ENCODE assay signal across 8 cellular contexts in genomic region chr4:163495900-163496299, GRCh38.
DNase-seq lines count a peak whose midpoint lies in the region; ATAC-seq and TF ChIP-seq lines count a peak whose summit lies in the region.

No MANE protein-coding gene starts in this region.

- DNase-seq in NCI-H2107 treated with DMSO at 0.1 percent for 48 hours (lab: John Stamatoyannopoulos, UW; ENCODE audit: unreplicated experiment) = peak; percentile 15
- DNase-seq in NCI-H2107 (lab: John Stamatoyannopoulos, UW) = no peak
- DNase-seq in OCI-M1 (lab: John Stamatoyannopoulos, UW) = peak; percentile 72
- DNase-seq in epithelial cell of esophagus (ENCODE audit: low read depth) = no peak
- DNase-seq in activated CD4-positive, CD25-positive, alpha-beta regulatory T cell treated with anti-CD3 and anti-CD28 coated beads, Interleukin-2, amount 50 U/mL, for 72 hours = no peak
- no peak for DNase-seq in iPS-NIHi11 (ENCODE audit: low spot score)

- H3K27me3 ChIP-seq in stomach smooth muscle (ENCODE audit: control insufficient read depth in 1 of 2, insufficient read depth in 2 of 2, low read length in 2 of 2) = no peaks in the 10 kb centered on the region

- H3K4me1 ChIP-seq in stomach smooth muscle (ENCODE audit: control insufficient read depth, insufficient read depth, low read length) = no peaks in the 10 kb centered on the region

- TF ChIP-seq CTCF in epithelial cell of esophagus (IDR thresholded peaks at IDR 0.05; ENCODE audit: insufficient read depth, low read depth, low read length, missing control alignments) = no peak

- H3K36me3 ChIP-seq in stomach smooth muscle (ENCODE audit: control insufficient read depth in 2 of 2, insufficient read depth in 2 of 2, low read length in 2 of 2) = no peaks in the 10 kb centered on the region

- H3K4me3 ChIP-seq in epithelial cell of esophagus (ENCODE audit: low read length) (peak overlapping the region; percentile 89), stomach smooth muscle (ENCODE audit: low read length in 2 of 2) (peak overlapping the region; percentile 12 to 40)

- ATAC-seq in HG02642 (IDR thresholded peaks at IDR 0.05; ENCODE audit: poor library complexity, unreplicated experiment) = peak; percentile 17

- H3K9me3 ChIP-seq in stomach smooth muscle (ENCODE audit: control insufficient read depth in 2 of 2, low read length in 2 of 2) = no peaks in the 10 kb centered on the region

- no peak overlapping the region for H3K27ac ChIP-seq in stomach smooth muscle (ENCODE audit: low read length)

- H3K9ac ChIP-seq in stomach smooth muscle (ENCODE audit: low read length in 2 of 2) = no peak overlapping the region

Comparison
In these comparisons a context has a peak if more than half of its experiments do, and no peak if none do; other contexts are left out.
1. DNase-seq: peak in NCI-H2107 treated with DMSO at 0.1 percent for 48 hours (single experiment) and OCI-M1 (single experiment); none in NCI-H2107 (single experiment), epithelial cell of esophagus (single experiment), activated CD4-positive, CD25-positive, alpha-beta regulatory T cell treated with anti-CD3 and anti-CD28 coated beads, Interleukin-2, amount 50 U/mL, for 72 hours (single experiment) and iPS-NIHi11 (single experiment).